1 cellular context compared by ENCODE assay signal in the genomic region with DNA sequence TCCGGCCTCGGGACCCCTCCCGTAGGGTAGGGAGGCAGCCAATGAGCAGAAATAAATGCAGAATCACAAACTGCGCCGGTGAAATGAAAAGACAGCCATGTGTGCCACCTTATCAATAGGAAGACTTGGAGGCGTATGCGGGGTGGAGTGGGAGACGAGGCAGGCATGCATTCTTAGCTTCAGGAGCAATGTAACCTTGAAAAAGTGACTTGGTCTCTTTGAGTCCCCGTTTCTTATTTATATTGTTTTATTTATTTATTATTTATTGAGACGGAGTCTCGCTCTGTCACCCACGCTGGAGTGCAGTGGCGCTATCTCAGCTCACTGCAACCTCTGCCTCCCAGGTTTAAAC.
TF ChIP-seq lines count a peak whose summit lies in the region.

No MANE protein-coding gene starts in this region.

TF ChIP-seq in HepG2, 621 proteins besides CTCF, POLR2A, EP300 and RAD21:
- TF ChIP-seq KAT7 (CRISPR knock-in tag; IDR thresholded peaks at IDR 0.05; ENCODE audit: borderline replicate concordance) = 0 out of 2 replicates have a peak, but pooled peaks have one; percentile 1
- TF ChIP-seq MXI1 (IDR thresholded peaks at IDR 0.05; ENCODE audit: borderline replicate concordance, low read depth, low read length) = 0 out of 3 replicates have a peak, but pooled peaks have one; percentile 44
- TF ChIP-seq ZNF788 (CRISPR knock-in tag; IDR thresholded peaks at IDR 0.05; ENCODE audit: borderline replicate concordance) = 0 out of 2 replicates have a peak, but pooled peaks have one; percentile 11
- TF ChIP-seq FLYWCH1 (CRISPR knock-in tag; IDR thresholded peaks at IDR 0.05) = no peak
- no peak for TF ChIP-seq SAP130 (CRISPR knock-in tag; IDR thresholded peaks at IDR 0.05; ENCODE audit: low read depth)
- no peak for TF ChIP-seq NAIF1 (CRISPR knock-in tag; IDR thresholded peaks at IDR 0.05; ENCODE audit: borderline replicate concordance)
